Comparison of ENCODE assay signal across 13 cellular contexts in the genomic region with DNA sequence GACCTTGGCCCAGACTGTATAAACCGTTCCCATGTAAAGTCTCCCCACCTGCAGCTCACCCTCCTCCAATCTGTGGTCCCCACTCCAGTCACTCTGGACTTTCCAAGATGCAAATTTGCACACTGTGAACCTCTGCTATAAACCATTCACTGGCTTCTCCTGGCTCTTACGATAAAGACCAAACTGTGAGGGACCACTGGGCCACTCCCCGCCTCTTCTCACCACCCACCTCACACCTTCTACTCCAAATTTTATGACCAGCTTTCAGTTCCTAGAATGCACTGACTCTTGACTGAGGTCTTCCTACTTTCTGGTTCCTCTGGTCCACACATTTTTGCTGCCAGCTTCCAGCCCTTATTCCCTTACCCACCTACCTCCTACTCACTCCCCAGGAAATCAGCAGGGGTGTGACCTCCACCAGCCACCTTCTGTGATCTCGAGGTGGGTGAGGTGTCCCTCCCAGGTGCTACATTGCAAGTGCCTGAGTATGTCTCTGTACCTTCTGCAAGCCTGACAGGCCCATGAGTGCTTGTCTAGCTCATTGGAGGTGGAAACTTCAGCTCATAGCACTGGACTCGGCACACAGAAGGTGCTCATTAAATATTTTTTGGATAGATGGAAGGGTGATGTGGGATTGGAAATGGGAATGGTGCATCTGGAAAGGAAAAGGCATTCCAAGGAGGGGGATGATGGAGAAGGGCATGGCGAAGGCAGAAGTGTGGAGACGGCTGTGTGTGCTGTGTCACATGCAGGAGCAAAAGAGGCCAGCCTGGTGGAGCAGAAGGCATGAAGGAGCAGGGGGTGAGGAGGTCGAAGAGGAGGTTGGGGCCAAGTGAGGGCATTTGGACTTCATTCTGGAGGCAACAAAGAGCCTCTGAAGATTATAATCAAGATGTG. TPM values are rescaled to one million over a fixed set of nuclear protein-coding genes. Genes with fewer than 3 reads are reported as not detected.
DNase-seq lines count a peak whose midpoint lies in the region; ATAC-seq, FAIRE-seq and TF ChIP-seq lines count a peak whose summit lies in the region.
"Had no signal": no experiment of that assay in that cellular context is flagged by ENCODE, and none has a peak within 500 bp of the region (broad histone marks: within the 10 kb centered on the region; RNA-seq: fewer than 3 reads in every experiment).

No MANE protein-coding gene starts in this region.

- CTCF ChIA-PET in K562 (lab: Yijun Ruan, JAX; ENCODE audit: low intra/inter-chr PET ratio): no interaction called here

- POLR2A ChIA-PET in K562 (lab: Yijun Ruan, JAX): interaction anchor here (0.7 to 1.7 kb wide), 8 partner anchors 9 to 741 kb away, joined by 3 to 6 read pairs (median 4); a partner anchor contains a TSS

- H3K4me2 ChIP-seq in K562 (ENCODE audit: insufficient read depth, low read length): peak overlapping the region; percentile 91

- no peak for TF ChIP-seq CTCF in K562 (IDR thresholded peaks at IDR 0.05 in 2 of 3, conservative IDR thresholded peaks at IDR 0.05 in 1 of 3; ENCODE audit: insufficient read depth in 2 of 3, low read depth in 1 of 3, low read length in 3 of 3)

- DNase-seq in right cardiac atrium: no peak
- DNase-seq in Right ventricle myocardium superior: no peak
- DNase-seq in K562 (ENCODE audit: extremely low read depth in 1 of 4, low spot score in 3 of 4): no peak
- DNase-seq in HTR-8/SVneo (ENCODE audit: insufficient read length, low spot score): no peak
- DNase-seq in cerebellar cortex (ENCODE audit: low spot score): no peak
- no peak for DNase-seq in activated CD8-positive, alpha-beta memory T cell treated with anti-CD3 and anti-CD28 coated beads, Interleukin-2, amount 50 U/mL, for 4 hours
- DNase-seq: activated CD4-positive, alpha-beta T cell treated with anti-CD3 and anti-CD28 coated beads, Interleukin-2, amount 50 U/mL, for 48 hours; NCI-H146; T-helper 9 cell had no signal

- TF ChIP-seq POLR2A in K562 (conservative IDR thresholded peaks at IDR 0.05): no peak

- H3K9me1 ChIP-seq in K562 (ENCODE audit: control insufficient read depth, insufficient read depth, low read length): peaks cover 5% of the 10 kb centered on the region

- H3K4me1 ChIP-seq in right cardiac atrium (ENCODE audit: control insufficient read depth, insufficient read depth, low read length) (peaks cover 29% of the 10 kb centered on the region), K562 (replicated peaks in 1 of 2; ENCODE audit: control insufficient read depth in 2 of 2, insufficient read depth in 2 of 2, low read length in 2 of 2) (peaks cover 23 to 64% of the 10 kb centered on the region in 2 experiments)

- intact Hi-C loops in right cardiac atrium (cut with DNase I): loop anchor here in 1 of 4 donors (10.0 kb wide), 1 partner anchor 70 kb away; no protein-coding TSS in a partner anchor
- intact Hi-C loops in Right ventricle myocardium superior (cut with DNase I): no loop called here
- intact Hi-C loops in K562 (cut with micrococcal nuclease): no loop called here

- peak overlapping the region in 1 of 2 experiments; percentile 75; a peak in 3 of 4 replicates for H3K9ac ChIP-seq in K562 (ENCODE audit: insufficient read depth in 1 of 2, low read depth in 2 of 2, low read length in 2 of 2)

- no peaks in the 10 kb centered on the region for H3K36me3 ChIP-seq in K562 (ENCODE audit: control insufficient read depth, insufficient read depth, low read length)
- H3K36me3 ChIP-seq: tibial nerve had no signal

- H3K27me3 ChIP-seq in right cardiac atrium (ENCODE audit: control insufficient read depth, insufficient read depth): no peaks in the 10 kb centered on the region
- no peaks in the 10 kb centered on the region for H3K27me3 ChIP-seq in K562 (ENCODE audit: control insufficient read depth in 2 of 2, insufficient read depth in 2 of 2, low read length in 2 of 2)
- H3K27me3 ChIP-seq: tibial nerve had no signal

- H3K4me3 ChIP-seq in right cardiac atrium (ENCODE audit: low read length) (no peak overlapping the region), K562 (peak overlapping the region; percentile 34; the same call in 1 of the 2 replicates)
- H3K4me3 ChIP-seq: tibial nerve had no signal

- ATAC-seq in right cardiac atrium (no peak), Right ventricle myocardium superior (ENCODE audit: poor library complexity) (no peak), HG02678 (IDR thresholded peaks at IDR 0.05; ENCODE audit: unreplicated experiment) (peak; percentile 46), K562 (no peak; the same call in 2 of the 3 replicates), HG03280 (IDR thresholded peaks at IDR 0.05; ENCODE audit: unreplicated experiment) (no peak)

- 79% methylated on average over 8 of the region's 8 CpGs for WGBS in right cardiac atrium
- 56% methylated on average over 8 of the region's 8 CpGs for WGBS in K562 (ENCODE audit: insufficient coverage, low coverage, missing lambda C conversion rate)

- H4K20me1 ChIP-seq in K562 (replicated peaks; ENCODE audit: control insufficient read depth, insufficient read depth, low read length): no peaks in the 10 kb centered on the region

- in situ Hi-C loops in K562 (cut with MboI): no loop called here

- BruUV-seq in K562 (replicated peaks; lab: Mats Ljungman, UMichigan): no TSS peak

- TF ChIP-seq RAD21 in K562 (CRISPR knock-in tag; conservative IDR thresholded peaks at IDR 0.05 in 1 of 2, IDR thresholded peaks at IDR 0.05 in 1 of 2): no peak

- peak overlapping the region; percentile 82 for H2AFZ ChIP-seq in K562 (ENCODE audit: low read depth, low read length)

- H3K27ac ChIP-seq in right cardiac atrium (ENCODE audit: low read length) (peak overlapping the region; percentile 43), K562 (ENCODE audit: extremely low read depth, low read depth, low read length) (peak overlapping the region; percentile 91)
- H3K27ac ChIP-seq: RWPE1, tibial nerve had no signal

- no peak for FAIRE-seq in K562 (lab: Jason Lieb, UNC)
- no peak for FAIRE-seq in HTR-8/SVneo (lab: Jason Lieb, UNC)

- no peak for TF ChIP-seq EP300 in K562 (IDR thresholded peaks at IDR 0.05; ENCODE audit: low read length)

- H3K9me3 ChIP-seq in right cardiac atrium (ENCODE audit: control insufficient read depth, low read length) (no peaks in the 10 kb centered on the region), K562 (replicated peaks; ENCODE audit: control insufficient read depth, insufficient read depth, low read depth, low read length) (no peaks in the 10 kb centered on the region)
- H3K9me3 ChIP-seq: tibial nerve had no signal

- peaks cover 5% of the 10 kb centered on the region; the same call in 1 of the 3 replicates for H3K79me2 ChIP-seq in K562 (ENCODE audit: control insufficient read depth, insufficient read depth, low read length)

RNA-seq across cellular contexts. Expression of a gene that starts 15.6 kb away (rescaled TPM):
- total RNA-seq in right cardiac atrium (10 to 100 TPM; 13.9 to 22.6 (median 19.4) TPM), Right ventricle myocardium superior (16.0 TPM), K562 (2014; rRNA removed) (2.8 and 5.9 TPM in 2 replicates), K562 (2014; rRNA removed; fragmentation: Illumina TruSeq; extraction: Trizol) (1.6 TPM in 2 replicates), K562 (2015; rRNA removed; fragmentation: Illumina TruSeq; extraction: Trizol) (2.4 and 3.4 TPM in 2 replicates), K562 (2021) (6.7 and 6.8 TPM in 2 replicates)
- polyA plus RNA-seq in right cardiac atrium (13.5 TPM), K562 (2011; rRNA removed) (6.9 and 11.8 TPM in 2 replicates), K562 (2014; fragmentation: Illumina TruSeq; extraction: Trizol) (3.8 and 4.8 TPM in 2 replicates), K562 (2014; fragmentation: Nextera tagmentation; extraction: Ambion mirVana) (under 1 TPM; 0.18 to 0.23 TPM), K562 (2014; rRNA removed) (2.7 and 4.3 TPM in 2 replicates)
- 11.8 and 30.8 TPM in 2 replicates for total RNA-seq in K562 (2011; cell fraction: chromatin; rRNA removed; ENCODE audit: low replicate concordance)
- 17.2 and 24.8 TPM in 2 replicates for total RNA-seq in K562 (2011; cell fraction: nucleolus; rRNA removed)
- 16.3 and 18.2 TPM in 2 replicates for total RNA-seq in K562 (2011; cell fraction: nucleoplasm; rRNA removed)
- polyA plus RNA-seq in K562 (2011; cell fraction: cytosol; rRNA removed): 4.6 and 12.6 TPM in 2 replicates
- polyA plus RNA-seq in K562 (2011; cell fraction: nucleus; rRNA removed): 12.5 and 39.9 TPM in 2 replicates
- polyA plus RNA-seq in K562 (2012): 4.7 and 8.6 TPM in 2 replicates
- polyA minus RNA-seq in K562 (2011; rRNA and poly(A)+ RNA removed): 3.9 and 8.8 TPM in 2 replicates
- polyA minus RNA-seq in K562 (2011; cell fraction: cytosol; rRNA and poly(A)+ RNA removed): 8.5 and 11.6 TPM in 2 replicates
- 5.1 and 13.7 TPM in 2 replicates for polyA minus RNA-seq in K562 (2011; cell fraction: nucleus; rRNA and poly(A)+ RNA removed)
